In genomic region chr19:40398417-40399056, GRCh38 we compare ENCODE assay signal across 8 cellular contexts. TPM values are rescaled to one million over a fixed set of nuclear protein-coding genes. Genes with fewer than 3 reads are reported as not detected.
A peak's percentile ranks its signal among the peaks of the same experiment; 100 is the strongest.
DNase-seq lines count a peak whose midpoint lies in the region; ATAC-seq and TF ChIP-seq lines count a peak whose summit lies in the region.
"Had no signal": no experiment of that assay in that cellular context is flagged by ENCODE, and none has a peak within 500 bp of the region (broad histone marks: within the 10 kb centered on the region; RNA-seq: fewer than 3 reads in every experiment).

No MANE protein-coding gene starts in this region.

- H3K4me2 ChIP-seq in PC-9 = no peak overlapping the region

- H3K27me3 ChIP-seq in PC-9 (ENCODE audit: insufficient read depth, low read depth) = no peaks in the 10 kb centered on the region

- POLR2A ChIA-PET in PC-9 (lab: Charles Lee; ENCODE audit: unreplicated experiment) = no interaction called here

- H3K9me2 ChIP-seq in PC-9 (ENCODE audit: insufficient read depth) = no peaks in the 10 kb centered on the region

- H2AFZ ChIP-seq in PC-9 = no peak overlapping the region

- no peak overlapping the region for H3K27ac ChIP-seq in PC-9

- intact Hi-C loops in PC-9 (cut with micrococcal nuclease; ENCODE audit: unreplicated experiment) = loop anchor here (10.0 kb wide), 1 partner anchor 126 kb away; no protein-coding TSS in a partner anchor

- peaks cover 6% of the 10 kb centered on the region for H3K4me1 ChIP-seq in PC-9 (replicated peaks; ENCODE audit: insufficient read depth)

- CTCF ChIA-PET in PC-9 (lab: Charles Lee) = no interaction called here

- DNase-seq in NCI-H2227 (lab: John Stamatoyannopoulos, UW; ENCODE audit: unreplicated experiment) = peak; percentile 98
- peak; percentile 59 for DNase-seq in activated T-cell treated with anti-CD3 and anti-CD28 coated beads for 48 hours (ENCODE audit: low read depth)
- peak; percentile 67 for DNase-seq in iPS DF 19.7 (ENCODE audit: low read depth, low spot score)
- DNase-seq in stimulated activated CD8-positive, alpha-beta memory T cell treated with anti-CD3 and anti-CD28 coated beads, Interleukin-12 subunit alpha, Interleukin-12 subunit beta, amount 100 ng/mL, for 4 hours (ENCODE audit: low read depth) = peak; percentile 13
- DNase-seq in PC-9 = no peak
- no peak for DNase-seq in DMS79 (lab: John Stamatoyannopoulos, UW)

- H3K36me3 ChIP-seq in PC-9 (ENCODE audit: low read depth) = no peaks in the 10 kb centered on the region

- BruUV-seq in PC-9 (replicated peaks; lab: Mats Ljungman, UMichigan) = no TSS peak

- no peaks in the 10 kb centered on the region for H4K20me1 ChIP-seq in PC-9 (ENCODE audit: insufficient read depth)

- ATAC-seq in GM18870 (IDR thresholded peaks at IDR 0.05; ENCODE audit: unreplicated experiment) = no peak

- no peaks in the 10 kb centered on the region for H3K9me3 ChIP-seq in PC-9 (ENCODE audit: insufficient read depth, low read depth)

- 0 out of 2 replicates have a peak, but pooled peaks cover 4% of the 10 kb centered on the region for H3F3A ChIP-seq in PC-9 (ENCODE audit: insufficient read depth, low read depth)

- no peaks in the 10 kb centered on the region for H3K79me2 ChIP-seq in PC-9 (ENCODE audit: low read depth)

- H3K4me3 ChIP-seq in PC-9 = no peak overlapping the region

- TF ChIP-seq CTCF in PC-9 (conservative IDR thresholded peaks at IDR 0.05) = no peak

RNA-seq across cellular contexts. Expression of gene HIPK4, which starts 8.6 kb away (rescaled TPM):
- 0.37 and 0.38 TPM in 2 replicates for total RNA-seq in PC-9 (2021)
- total RNA-seq: epithelial cell of proximal tubule had no signal

RNA-seq across cellular contexts. Expression of gene PRX, which starts 14.6 kb away (rescaled TPM):
- 6.6 and 9.2 TPM in 2 replicates for total RNA-seq in PC-9 (2021)

RNA-seq across cellular contexts. Expression of gene SERTAD1, which starts 27.3 kb away (rescaled TPM):
- total RNA-seq in PC-9 (2021) = 7.8 and 8.5 TPM in 2 replicates

RNA-seq across cellular contexts. Expression of gene SERTAD3, which starts 45.6 kb away (rescaled TPM):
- 35.9 and 41.4 TPM in 2 replicates for total RNA-seq in PC-9 (2021)

RNA-seq across cellular contexts. Expression of gene PLD3, which starts 50.0 kb away (rescaled TPM):
- 146 and 187 TPM in 2 replicates for total RNA-seq in PC-9 (2021)

Comparison
In these comparisons a context has a peak if more than half of its experiments do, and no peak if none do; other contexts are left out.
1. DNase-seq: peak in NCI-H2227 (single experiment), activated T-cell treated with anti-CD3 and anti-CD28 coated beads for 48 hours (single experiment), iPS DF 19.7 (single experiment) and stimulated activated CD8-positive, alpha-beta memory T cell treated with anti-CD3 and anti-CD28 coated beads, Interleukin-12 subunit alpha, Interleukin-12 subunit beta, amount 100 ng/mL, for 4 hours (single experiment); none in PC-9 (0 of 2) and DMS79 (single experiment).